In genomic region chr20:15138548-15139126, GRCh38 we compare ENCODE assay signal across 14 cellular contexts.
"Had no signal": no experiment of that assay in that cellular context is flagged by ENCODE, and none has a peak within 500 bp of the region (broad histone marks: within the 10 kb centered on the region; RNA-seq: fewer than 3 reads in every experiment).

No MANE protein-coding gene starts in this region.

- H3K27ac ChIP-seq: cardiac muscle cell had no signal

- H3K36me3 ChIP-seq: cardiac muscle cell had no signal

- H3K4me3 ChIP-seq: cardiac muscle cell had no signal

- DNase-seq: activated B cell treated with CpG ODN at 0.5 μM for 24 hours; activated CD4-positive, alpha-beta memory T cell treated with anti-CD3 and anti-CD28 coated beads, Interleukin-2, amount 10 ng/mL, durations not matched to agents 7 days and 5 days; activated CD4-positive, alpha-beta T cell treated with anti-CD3 and anti-CD28 coated beads for 4 hours; activated CD8-positive, alpha-beta memory T cell treated with anti-CD3 and anti-CD28 coated beads, Interleukin-2, amount 10 ng/mL, durations not matched to agents 7 days and 5 days; amniotic stem cell; effector memory CD8-positive, alpha-beta T cell; foreskin fibroblast; hippocampal formation; islet precursor cell; left colon; nephron progenitor cell; occipital lobe; stimulated activated naive CD8-positive, alpha-beta T cell treated with anti-CD3 and anti-CD28 coated beads, Interleukin-15, Interleukin-2, amounts not matched to agents 100 U/mL and 50 U/mL, for 24 hours had no signal

- H3K27me3 ChIP-seq: cardiac muscle cell had no signal

- ATAC-seq: activated CD8-positive, alpha-beta memory T cell treated with anti-CD3 and anti-CD28 coated beads, Interleukin-2, amount 10 ng/mL, durations not matched to agents 7 days and 5 days; effector memory CD8-positive, alpha-beta T cell; left colon; stimulated activated naive CD8-positive, alpha-beta T cell treated with anti-CD3 and anti-CD28 coated beads, Interleukin-15, Interleukin-2, amounts not matched to agents 100 U/mL and 50 U/mL, for 24 hours had no signal
